ENCODE assay signal across 23 cellular contexts in genomic region chr11:85745626-85746025, GRCh38. TPM values are rescaled to one million over a fixed set of nuclear protein-coding genes. Genes with fewer than 3 reads are reported as not detected.
DNase-seq lines count a peak whose midpoint lies in the region; ATAC-seq and TF ChIP-seq lines count a peak whose summit lies in the region.
"Had no signal": no experiment of that assay in that cellular context is flagged by ENCODE, and none has a peak within 500 bp of the region (broad histone marks: within the 10 kb centered on the region; RNA-seq: fewer than 3 reads in every experiment).

No MANE protein-coding gene starts in this region.

- H3K9ac ChIP-seq in smooth muscle cell (ENCODE audit: low read depth) = no peak overlapping the region

- H3K79me2 ChIP-seq in smooth muscle cell (ENCODE audit: low read depth) = no peaks in the 10 kb centered on the region

- H3K9me3 ChIP-seq in CD4-positive, CD25-positive, alpha-beta regulatory T cell (ENCODE audit: control insufficient read depth in 2 of 2, low read length in 2 of 2) = no peaks in the 10 kb centered on the region
- H3K9me3 ChIP-seq in CD8-positive, alpha-beta T cell (ENCODE audit: low read length) = no peaks in the 10 kb centered on the region
- H3K9me3 ChIP-seq in right lobe of liver (no peaks in the 10 kb centered on the region), smooth muscle cell (replicated peaks; ENCODE audit: low read depth) (no peaks in the 10 kb centered on the region)
- H3K9me3 ChIP-seq: HAP-1 had no signal

- no peaks in the 10 kb centered on the region for H3K9me3 Mint-ChIP-seq in CD4-positive, CD25-positive, alpha-beta regulatory T cell
- H3K9me3 Mint-ChIP-seq in CD8-positive, alpha-beta T cell = no peaks in the 10 kb centered on the region
- H3K9me3 Mint-ChIP-seq in activated T-helper 2 cell treated with anti-CD3 and anti-CD28 coated beads, Interferon-gamma antibody, Interleukin-2, Interleukin-4, amounts not matched to agents 10 μg/mL and 5 μg/mL and 100 μg/mL, durations not matched to agents 14 hours and 24 hours and 36 hours = no peaks in the 10 kb centered on the region
- H3K9me3 Mint-ChIP-seq: mesothelial cell of epicardium, neural crest cell had no signal

- CTCF ChIA-PET in CD8-positive, alpha-beta T cell (lab: Charles Lee) = interaction anchor here (1.3 kb wide), 1 partner anchor 64 kb away, joined by 3 read pairs; no protein-coding TSS in a partner anchor

- H3K27me3 Mint-ChIP-seq in CD4-positive, CD25-positive, alpha-beta regulatory T cell = no peaks in the 10 kb centered on the region
- H3K27me3 Mint-ChIP-seq in CD8-positive, alpha-beta T cell (ENCODE audit: low read depth) = no peaks in the 10 kb centered on the region
- H3K27me3 Mint-ChIP-seq in activated T-helper 2 cell treated with anti-CD3 and anti-CD28 coated beads, Interferon-gamma antibody, Interleukin-2, Interleukin-4, amounts not matched to agents 10 μg/mL and 5 μg/mL and 100 μg/mL, durations not matched to agents 14 hours and 24 hours and 36 hours (ENCODE audit: low read depth) = no peaks in the 10 kb centered on the region

- in situ Hi-C loops in KBM-7 (cut with MboI; ENCODE audit: low pct_unique_long_range_greater_than_20kb, low sequenced_read_pairs) = no loop called here

- no peaks in the 10 kb centered on the region for H3K36me3 ChIP-seq in CD4-positive, CD25-positive, alpha-beta regulatory T cell (ENCODE audit: control insufficient read depth, insufficient read depth, low read length)
- no peaks in the 10 kb centered on the region for H3K36me3 ChIP-seq in CD8-positive, alpha-beta T cell (ENCODE audit: insufficient read depth, low read length)
- H3K36me3 ChIP-seq in right lobe of liver (no peaks in the 10 kb centered on the region), smooth muscle cell (ENCODE audit: low read depth) (no peaks in the 10 kb centered on the region)
- H3K36me3 ChIP-seq: brain microvascular endothelial cell, HAP-1 had no signal

- no peak overlapping the region for H3K27ac ChIP-seq in CD4-positive, CD25-positive, alpha-beta regulatory T cell (ENCODE audit: insufficient read depth, low read length, poor library complexity, severe bottlenecking)
- no peak overlapping the region for H3K27ac ChIP-seq in CD8-positive, alpha-beta T cell (ENCODE audit: low read depth, low read length)
- no peak overlapping the region for H3K27ac ChIP-seq in right lobe of liver
- H3K27ac ChIP-seq in smooth muscle cell (ENCODE audit: low read depth) = no peak overlapping the region
- H3K27ac ChIP-seq: brain microvascular endothelial cell, PC-9 had no signal

- H3K4me3 ChIP-seq in CD4-positive, CD25-positive, alpha-beta regulatory T cell (ENCODE audit: low read depth, low read length) = peak overlapping the region; percentile 24
- no peak overlapping the region for H3K4me3 ChIP-seq in CD8-positive, alpha-beta T cell (ENCODE audit: low read depth, low read length)
- no peak overlapping the region for H3K4me3 ChIP-seq in right lobe of liver
- no peak overlapping the region for H3K4me3 ChIP-seq in smooth muscle cell
- H3K4me3 ChIP-seq: coronary artery, HAP-1, PC-9 had no signal

- peak in 1 of 2 donors; percentile 38 for ATAC-seq in CD4-positive, CD25-positive, alpha-beta regulatory T cell (ENCODE audit: low read depth in 2 of 2)
- peak; percentile 19 for ATAC-seq in CD8-positive, alpha-beta T cell
- ATAC-seq in right lobe of liver = peak in 3 of 4 donors; percentile 27 to 68 (median 54)
- ATAC-seq: left cardiac atrium had no signal

- H2AFZ ChIP-seq in smooth muscle cell (ENCODE audit: low read depth) = no peak overlapping the region
- H2AFZ ChIP-seq: PC-9 had no signal

- WGBS in right lobe of liver (ENCODE audit: insufficient coverage, low coverage, low lambda C conversion rate, missing lambda C conversion rate) = 49% methylated on average over 3 of the region's 3 CpGs
- 93% methylated on average over 3 of the region's 3 CpGs for WGBS in smooth muscle cell (ENCODE audit: low lambda C conversion rate)

- H3F3A ChIP-seq in smooth muscle cell (ENCODE audit: low read depth) = no peaks in the 10 kb centered on the region

- no peaks in the 10 kb centered on the region for H4K20me1 ChIP-seq in smooth muscle cell (ENCODE audit: low read depth)

- intact Hi-C loops in CD8-positive, alpha-beta T cell (cut with DNase I, micrococcal nuclease) = no loop called here
- intact Hi-C loops in activated T-helper 2 cell treated with anti-CD3 and anti-CD28 coated beads, Interferon-gamma antibody, Interleukin-2, Interleukin-4, amounts not matched to agents 10 μg/mL and 5 μg/mL and 100 μg/mL, durations not matched to agents 14 hours and 24 hours and 36 hours (cut with micrococcal nuclease) = no loop called here
- intact Hi-C loops in right lobe of liver (cut with DNase I) = no loop called here
- intact Hi-C loops in head of caudate nucleus (cut with DNase I) = no loop called here

- peaks cover 34% of the 10 kb centered on the region for H3K4me1 ChIP-seq in CD4-positive, CD25-positive, alpha-beta regulatory T cell (ENCODE audit: control insufficient read depth, insufficient read depth, low read length, poor library complexity, severe bottlenecking)
- peaks cover 36% of the 10 kb centered on the region for H3K4me1 ChIP-seq in CD8-positive, alpha-beta T cell (ENCODE audit: insufficient read depth, low read length)
- H3K4me1 ChIP-seq in right lobe of liver (peaks cover 0 to 5% (median 0%) of the 10 kb centered on the region in 4 donors), smooth muscle cell (ENCODE audit: low read depth) (peaks cover 25% of the 10 kb centered on the region)

- peak overlapping the region; percentile 25 to 54 (median 52) for H3K27ac Mint-ChIP-seq in CD4-positive, CD25-positive, alpha-beta regulatory T cell
- peak overlapping the region; percentile 82 for H3K27ac Mint-ChIP-seq in CD8-positive, alpha-beta T cell
- peak overlapping the region; percentile 37 for H3K27ac Mint-ChIP-seq in activated T-helper 2 cell treated with anti-CD3 and anti-CD28 coated beads, Interferon-gamma antibody, Interleukin-2, Interleukin-4, amounts not matched to agents 10 μg/mL and 5 μg/mL and 100 μg/mL, durations not matched to agents 14 hours and 24 hours and 36 hours
- H3K27ac Mint-ChIP-seq: mesothelial cell of epicardium had no signal

- TF ChIP-seq CTCF in CD8-positive, alpha-beta T cell (IDR thresholded peaks at IDR 0.05) = no peak
- TF ChIP-seq CTCF in right lobe of liver (IDR thresholded peaks at IDR 0.05) (no peak), smooth muscle cell (IDR thresholded peaks at IDR 0.05; ENCODE audit: borderline replicate concordance, insufficient read depth, poor library complexity, severe bottlenecking) (no peak)

- peak in 1 of 3 donors; percentile 20 for DNase-seq in CD4-positive, CD25-positive, alpha-beta regulatory T cell
- DNase-seq in CD8-positive, alpha-beta T cell = peak in 1 of 7 experiments; percentile 28
- DNase-seq in activated T-helper 2 cell treated with anti-CD3 and anti-CD28 coated beads, Interferon-gamma antibody, Interleukin-2, Interleukin-4, amounts not matched to agents 10 μg/mL and 5 μg/mL and 100 μg/mL, durations not matched to agents 14 hours and 24 hours and 36 hours (ENCODE audit: low spot score) = no peak
- DNase-seq in right lobe of liver = no peak
- no peak for DNase-seq in head of caudate nucleus
- no peak for DNase-seq in KBM-7
- DNase-seq in smooth muscle cell (lab: John Stamatoyannopoulos, UW; ENCODE audit: unreplicated experiment) = no peak
- DNase-seq: activated CD4-positive, alpha-beta T cell treated with anti-CD3 and anti-CD28 coated beads for 48 hours; brain microvascular endothelial cell; GF-D8; glutamatergic neuron; left cardiac atrium; NCI-H1092 treated with DMSO at 0.1 percent for 48 hours; NCI-H1930; NCI-H2227 treated with DMSO at 0.1 percent for 48 hours; NCI-H82; PC-9; posterior cingulate gyrus; SHP77 had no signal

- no peak overlapping the region for H3K4me2 ChIP-seq in smooth muscle cell
- H3K4me2 ChIP-seq: PC-9 had no signal

- H3K36me3 Mint-ChIP-seq in CD4-positive, CD25-positive, alpha-beta regulatory T cell = no peaks in the 10 kb centered on the region
- H3K36me3 Mint-ChIP-seq in CD8-positive, alpha-beta T cell = peaks cover 12% of the 10 kb centered on the region
- peaks cover 41% of the 10 kb centered on the region for H3K36me3 Mint-ChIP-seq in activated T-helper 2 cell treated with anti-CD3 and anti-CD28 coated beads, Interferon-gamma antibody, Interleukin-2, Interleukin-4, amounts not matched to agents 10 μg/mL and 5 μg/mL and 100 μg/mL, durations not matched to agents 14 hours and 24 hours and 36 hours (ENCODE audit: low read depth)
- H3K36me3 Mint-ChIP-seq: mesothelial cell of epicardium had no signal

- TF ChIP-seq POLR2A in right lobe of liver (IDR thresholded peaks at IDR 0.05) = no peak

- peaks cover 29 to 65% (median 51%) of the 10 kb centered on the region in 4 donors for H3K4me1 Mint-ChIP-seq in CD4-positive, CD25-positive, alpha-beta regulatory T cell
- H3K4me1 Mint-ChIP-seq in CD8-positive, alpha-beta T cell (ENCODE audit: low read depth) = peaks cover 71% of the 10 kb centered on the region
- peaks cover 66% of the 10 kb centered on the region for H3K4me1 Mint-ChIP-seq in activated T-helper 2 cell treated with anti-CD3 and anti-CD28 coated beads, Interferon-gamma antibody, Interleukin-2, Interleukin-4, amounts not matched to agents 10 μg/mL and 5 μg/mL and 100 μg/mL, durations not matched to agents 14 hours and 24 hours and 36 hours (ENCODE audit: low read depth)

- POLR2A ChIA-PET in CD8-positive, alpha-beta T cell (lab: Charles Lee) = interaction anchor here (0.9 to 1.3 kb wide), 2 partner anchors 14 to 98 kb away, joined by 3 to 4 read pairs; partner anchors contain the start of gene TMEM126A

- no peaks in the 10 kb centered on the region for H3K27me3 ChIP-seq in CD4-positive, CD25-positive, alpha-beta regulatory T cell (ENCODE audit: control insufficient read depth, insufficient read depth, low read length)
- no peaks in the 10 kb centered on the region for H3K27me3 ChIP-seq in CD8-positive, alpha-beta T cell (ENCODE audit: insufficient read depth, low read length)
- no peaks in the 10 kb centered on the region for H3K27me3 ChIP-seq in right lobe of liver
- H3K27me3 ChIP-seq in smooth muscle cell (ENCODE audit: low read depth) = no peaks in the 10 kb centered on the region
- H3K27me3 ChIP-seq: brain microvascular endothelial cell had no signal

- H3K4me3 Mint-ChIP-seq in CD4-positive, CD25-positive, alpha-beta regulatory T cell = peak overlapping the region in 3 of 4 donors; percentile 9 to 43 (median 41)
- peak overlapping the region; percentile 7 for H3K4me3 Mint-ChIP-seq in CD8-positive, alpha-beta T cell
- H3K4me3 Mint-ChIP-seq in activated T-helper 2 cell treated with anti-CD3 and anti-CD28 coated beads, Interferon-gamma antibody, Interleukin-2, Interleukin-4, amounts not matched to agents 10 μg/mL and 5 μg/mL and 100 μg/mL, durations not matched to agents 14 hours and 24 hours and 36 hours (ENCODE audit: low read depth) = no peak overlapping the region
- H3K4me3 Mint-ChIP-seq: mesothelial cell of epicardium, neural crest cell had no signal

RNA-seq across cellular contexts. Expression of gene CCDC89, which starts 59.6 kb away (rescaled TPM):
- not detected for total RNA-seq in CD4-positive, CD25-positive, alpha-beta regulatory T cell
- not detected for polyA plus RNA-seq in CD4-positive, CD25-positive, alpha-beta regulatory T cell
- total RNA-seq in CD8-positive, alpha-beta T cell = not detected
- total RNA-seq in activated T-helper 2 cell treated with anti-CD3 and anti-CD28 coated beads, Interferon-gamma antibody, Interleukin-2, Interleukin-4, amounts not matched to agents 10 μg/mL and 5 μg/mL and 100 μg/mL, durations not matched to agents 14 hours and 24 hours and 36 hours = not detected in 2 replicates
- under 1 TPM in 1 of 6 experiments, not detected in 5; 0.20 TPM for total RNA-seq in right lobe of liver
- 0.13 TPM in 1 of 2 replicates, not detected in the other for total RNA-seq in smooth muscle cell
- not detected in 2 replicates for polyA plus RNA-seq in smooth muscle cell
- total RNA-seq: neural crest cell had no signal
